Comparison of ENCODE assay signal across 14 cellular contexts in the genomic region with DNA sequence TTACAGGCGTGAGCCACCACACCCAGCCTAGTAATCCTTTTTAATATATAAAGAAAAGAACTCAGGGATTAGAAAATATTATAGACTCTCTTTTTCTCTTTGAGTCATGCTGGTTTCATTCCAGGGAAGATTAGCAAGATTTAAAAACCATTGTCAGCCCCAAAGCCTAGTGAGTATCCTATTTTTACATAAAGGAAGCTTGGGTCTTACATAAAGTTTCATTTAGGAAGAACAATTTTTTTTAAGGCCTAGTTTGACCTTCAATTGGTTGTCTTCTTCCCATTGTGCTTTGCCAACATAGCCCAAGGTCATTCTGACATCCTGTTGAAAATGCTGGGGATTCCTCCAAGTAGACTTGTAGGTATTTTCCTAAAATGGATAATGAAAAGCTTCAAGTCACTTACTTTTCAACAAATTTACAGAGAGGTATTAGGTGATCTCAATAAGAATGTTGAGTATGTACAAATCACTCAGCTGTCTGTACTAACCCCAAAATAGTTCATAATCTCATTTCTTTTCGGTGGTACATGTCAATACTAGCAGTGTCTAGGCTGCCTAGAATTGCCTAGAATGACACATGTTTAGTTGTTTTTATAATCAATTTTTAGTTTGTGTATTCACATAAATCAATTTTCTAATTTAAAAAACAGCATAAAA. TPM values are rescaled to one million over a fixed set of nuclear protein-coding genes. Genes with fewer than 3 reads are reported as not detected.
DNase-seq lines count a peak whose midpoint lies in the region; ATAC-seq, FAIRE-seq and TF ChIP-seq lines count a peak whose summit lies in the region.
"Had no signal": no experiment of that assay in that cellular context is flagged by ENCODE, and none has a peak within 500 bp of the region (broad histone marks: within the 10 kb centered on the region; RNA-seq: fewer than 3 reads in every experiment).

No MANE protein-coding gene starts in this region.

- peaks cover 19 to 31% (median 25%) of the 10 kb centered on the region in 4 donors for H3K4me1 Mint-ChIP-seq in CD4-positive, alpha-beta memory T cell

- no peak for TF ChIP-seq POLR2A in GM12891 (IDR thresholded peaks at IDR 0.05; ENCODE audit: low read depth, low read length)

- H3K27ac Mint-ChIP-seq in CD4-positive, alpha-beta memory T cell: peak overlapping the region in 1 of 7 donors; percentile 55

- no peaks in the 10 kb centered on the region for H3K9me3 Mint-ChIP-seq in CD4-positive, alpha-beta memory T cell
- H3K9me3 Mint-ChIP-seq: WTC11 had no signal

- peak overlapping the region; percentile 34 for H3K27ac ChIP-seq in SK-N-MC
- no peak overlapping the region for H3K27ac ChIP-seq in CD4-positive, alpha-beta memory T cell (ENCODE audit: low read depth, low read length)
- H3K27ac ChIP-seq: C4-2B, HL-60 had no signal

- H3K36me3 Mint-ChIP-seq in CD4-positive, alpha-beta memory T cell: peaks cover 0 to 3% of the 10 kb centered on the region in 2 donors
- H3K36me3 Mint-ChIP-seq: WTC11 had no signal

- H3K4me3 ChIP-seq in AG10803 (ENCODE audit: low read length): no peak overlapping the region
- no peak overlapping the region for H3K4me3 ChIP-seq in SK-N-MC
- H3K4me3 ChIP-seq in CD4-positive, alpha-beta memory T cell (ENCODE audit: low read length in 2 of 2): no peak overlapping the region

- no peaks in the 10 kb centered on the region for H3K36me3 ChIP-seq in SK-N-MC (ENCODE audit: insufficient read depth, low read length)
- H3K36me3 ChIP-seq in CD4-positive, alpha-beta memory T cell (ENCODE audit: insufficient read depth, low read length): no peaks in the 10 kb centered on the region

- H3K4me3 Mint-ChIP-seq in CD4-positive, alpha-beta memory T cell: no peak overlapping the region
- H3K4me3 Mint-ChIP-seq: WTC11 had no signal

- intact Hi-C loops in CD4-positive, alpha-beta memory T cell (cut with micrococcal nuclease): loop anchor here (10.0 kb wide), 2 partner anchors 120 to 490 kb away; a partner anchor contains a TSS

- peaks cover 37% of the 10 kb centered on the region for H3K4me1 ChIP-seq in CD4-positive, alpha-beta memory T cell (ENCODE audit: insufficient read depth, low read length)

- peak; percentile 5 for DNase-seq in AG10803 (ENCODE audit: low read depth)
- DNase-seq in GM18507 (ENCODE audit: extremely low spot score, insufficient read length, low read depth): no peak
- DNase-seq in SK-N-MC (ENCODE audit: low read depth, low spot score): peak; percentile 0
- DNase-seq in GM12891 (ENCODE audit: insufficient read length, low spot score): no peak
- no peak for DNase-seq in NCI-H2196 (lab: John Stamatoyannopoulos, UW; ENCODE audit: unreplicated experiment)
- no peak for DNase-seq in CD4-positive, alpha-beta memory T cell
- DNase-seq: NCI-H1048, NCI-H510A had no signal

- CTCF ChIA-PET in CD4-positive, alpha-beta memory T cell (lab: Charles Lee; ENCODE audit: partially characterized antibody): interaction anchor here (0.6 to 4.2 kb wide), 5 partner anchors 21 to 347 kb away, joined by 3 to 34 read pairs (median 3); no protein-coding TSS in a partner anchor

- no peaks in the 10 kb centered on the region for H3K9me3 ChIP-seq in SK-N-MC (ENCODE audit: low read depth, low read length)
- H3K9me3 ChIP-seq in CD4-positive, alpha-beta memory T cell (ENCODE audit: control insufficient read depth in 1 of 2, low read length in 2 of 2): no peaks in the 10 kb centered on the region

- TF ChIP-seq CTCF in AG10803 (conservative IDR thresholded peaks at IDR 0.05; ENCODE audit: low read length): no peak

- no peaks in the 10 kb centered on the region for H3K27me3 ChIP-seq in CD4-positive, alpha-beta memory T cell (ENCODE audit: insufficient read depth, low read length)

- H3K27me3 Mint-ChIP-seq in CD4-positive, alpha-beta memory T cell: no peaks in the 10 kb centered on the region

- no peak overlapping the region for H3K9ac ChIP-seq in SK-N-MC (ENCODE audit: insufficient read length)

- ATAC-seq in esophagus mucosa (peak; percentile 55), HG03139 (IDR thresholded peaks at IDR 0.05; ENCODE audit: unreplicated experiment) (no peak)
- ATAC-seq: WTC11 had no signal

- POLR2A ChIA-PET in CD4-positive, alpha-beta memory T cell (lab: Charles Lee; ENCODE audit: partially characterized antibody): no interaction called here

- FAIRE-seq in GM18507 (lab: Jason Lieb, UNC): peak; percentile 35
- FAIRE-seq in GM12891 (lab: Jason Lieb, UNC): no peak
- FAIRE-seq: bronchial epithelial cell had no signal

TF ChIP-seq in GM12891, 5 proteins besides CTCF, POLR2A, EP300 and RAD21:
- TF ChIP-seq POU2F2 (IDR thresholded peaks at IDR 0.05; ENCODE audit: low read depth, low read length): no peak
- TF ChIP-seq SPI1 (IDR thresholded peaks at IDR 0.05; ENCODE audit: low read depth, low read length): no peak
- TF ChIP-seq TAF1 (IDR thresholded peaks at IDR 0.05; ENCODE audit: low read depth, low read length): no peak
- TF ChIP-seq POLR2AphosphoS5 (IDR thresholded peaks at IDR 0.05; ENCODE audit: low read depth, low read length): no peak
- no peak for TF ChIP-seq PAX5 (IDR thresholded peaks at IDR 0.05; ENCODE audit: insufficient read depth, low read length, severe bottlenecking)

RNA-seq across cellular contexts. Expression of a gene that starts 4.3 kb away (rescaled TPM):
- total RNA-seq in esophagus mucosa: 3.1 TPM
- 3.2 TPM for polyA plus RNA-seq in GM12891 (2012; ENCODE audit: low read depth, missing spikeins)
- under 1 TPM in 1 of 2 experiments, not detected in 1; 0.06 TPM for total RNA-seq in CD4-positive, alpha-beta memory T cell
- not detected for polyA plus RNA-seq in CD4-positive, alpha-beta memory T cell

RNA-seq across cellular contexts. Expression of a gene that starts 44.9 kb away (rescaled TPM):
- total RNA-seq in esophagus mucosa: 13.8 TPM
- 12.9 TPM for polyA plus RNA-seq in GM12891 (2012; ENCODE audit: low read depth, missing spikeins)
- 10 to 100 TPM; 37.0 to 37.5 TPM for total RNA-seq in CD4-positive, alpha-beta memory T cell
- 10 to 100 TPM; 18.2 to 24.8 TPM for polyA plus RNA-seq in CD4-positive, alpha-beta memory T cell

Comparison
In these comparisons a context has a peak if more than half of its experiments do, and no peak if none do; other contexts are left out.
1. DNase-seq: peak in AG10803 (single experiment) and SK-N-MC (single experiment); none in GM18507 (single experiment), GM12891 (single experiment), NCI-H2196 (single experiment) and CD4-positive, alpha-beta memory T cell (0 of 5).